Comparison of ENCODE assay signal across 32 cellular contexts in genomic region chr1:171811671-171812070, GRCh38.
"Had no signal": no experiment of that assay in that cellular context is flagged by ENCODE, and none has a peak within 500 bp of the region (broad histone marks: within the 10 kb centered on the region; RNA-seq: fewer than 3 reads in every experiment).

No MANE protein-coding gene starts in this region.

- DNase-seq: activated B cell treated with CpG ODN at 0.5 μM for 24 hours; activated CD4-positive, alpha-beta memory T cell treated with anti-CD3 and anti-CD28 coated beads for 36 hours; activated CD4-positive, alpha-beta T cell treated with anti-CD3 and anti-CD28 coated beads for 4 hours; activated CD4-positive, alpha-beta T cell treated with anti-CD3 and anti-CD28 coated beads, Interleukin-2, amount 10 ng/mL, durations not matched to agents 24 days and 14 days; activated CD4-positive, alpha-beta T cell treated with anti-CD3 and anti-CD28 coated beads, Interleukin-2, amount 50 U/mL, for 1 hour; activated CD4-positive, alpha-beta T cell treated with anti-CD3 and anti-CD28 coated beads, Interleukin-2, amount 50 U/mL, for 4 hours; activated CD4-positive, CD25-positive, alpha-beta regulatory T cell treated with anti-CD3 and anti-CD28 coated beads, Interleukin-2, amount 50 U/mL, for 72 hours; activated CD8-positive, alpha-beta memory T cell treated with anti-CD3 and anti-CD28 coated beads, Interleukin-2, amount 50 U/mL, for 4 hours; activated CD8-positive, alpha-beta T cell treated with anti-CD3 and anti-CD28 coated beads for 36 hours; activated effector memory CD4-positive, alpha-beta T cell treated with Interleukin-2 at 50 U/mL for 16 hours; activated gamma-delta T cell treated with Interleukin-2 at 50 U/mL for 16 hours; activated naive CD4-positive, alpha-beta T cell; activated naive CD4-positive, alpha-beta T cell treated with anti-CD3 and anti-CD28 coated beads for 36 hours; activated naive CD4-positive, alpha-beta T cell treated with anti-CD3 and anti-CD28 coated beads, Interleukin-2, amount 50 U/mL, for 16 hours; activated naive CD8-positive, alpha-beta T cell treated with anti-CD3 and anti-CD28 coated beads for 36 hours; activated T-cell treated with anti-CD3 and anti-CD28 coated beads for 4 hours; activated T-cell treated with anti-CD3 and anti-CD28 coated beads, Interleukin-2, amount 50 U/mL, for 1 hour; activated T-cell treated with anti-CD3 and anti-CD28 coated beads, Interleukin-2, amount 50 U/mL, for 4 hours; activated T-cell treated with anti-CD3 and anti-CD28 coated beads, Interleukin-2, amount 50 U/mL, for 72 hours; adrenal gland; amniotic stem cell; aorta; body of pancreas; brain microvascular endothelial cell; central memory CD4-positive, alpha-beta T cell; cerebellar nuclear complex; SW 1271; T-helper 1 cell; T-helper 2 cell; T-helper 9 cell had no signal

- H3K9me3 ChIP-seq: adrenal gland, body of pancreas, breast epithelium had no signal

- H3K27me3 ChIP-seq: adrenal gland, body of pancreas, brain microvascular endothelial cell, breast epithelium had no signal

- H3K4me3 ChIP-seq: adrenal gland, body of pancreas, breast epithelium had no signal

- H3K36me3 ChIP-seq: adrenal gland, brain microvascular endothelial cell, breast epithelium had no signal

- H3K4me1 ChIP-seq: body of pancreas, breast epithelium had no signal

- H3K27ac ChIP-seq: adrenal gland, body of pancreas, brain microvascular endothelial cell, breast epithelium, VCaP had no signal
